In genomic region chr10:6222755-6223154, GRCh38 we compare ENCODE assay signal across 1 cellular context.
TF ChIP-seq lines count a peak whose summit lies in the region.

No MANE protein-coding gene starts in this region.

TF ChIP-seq in A549, 52 proteins besides CTCF, POLR2A, EP300 and RAD21:
- TF ChIP-seq JUN (IDR thresholded peaks at IDR 0.05) (peak in 1 of 2 experiments; percentile 11; a peak in 1 of 5 replicates), RARB (CRISPR knock-in tag; IDR thresholded peaks at IDR 0.05) (no peak), ATOH8 (CRISPR knock-in tag; IDR thresholded peaks at IDR 0.05; ENCODE audit: low read depth) (no peak), RCOR1 (IDR thresholded peaks at IDR 0.05; ENCODE audit: low read depth, low read length) (no peak), E2F6 (IDR thresholded peaks at IDR 0.05; ENCODE audit: borderline replicate concordance, low read depth) (no peak), MYC (IDR thresholded peaks at IDR 0.05; ENCODE audit: borderline replicate concordance, low read length) (no peak)
